23 cellular contexts compared by ENCODE assay signal in genomic region chr2:235839974-235840373, GRCh38.
"Had no signal": no experiment of that assay in that cellular context is flagged by ENCODE, and none has a peak within 500 bp of the region (broad histone marks: within the 10 kb centered on the region; RNA-seq: fewer than 3 reads in every experiment).

No MANE protein-coding gene starts in this region.

- H3K27me3 ChIP-seq: neural progenitor cell, ovary, right lobe of liver, sigmoid colon, stomach, thyroid gland, tibial nerve, upper lobe of right lung, uterus had no signal

- H3K27ac ChIP-seq: neural progenitor cell, ovary, parathyroid adenoma, psoas muscle, right lobe of liver, sigmoid colon, stomach, thoracic aorta, thyroid gland, tibial nerve, upper lobe of right lung, uterus had no signal

- H3K36me3 ChIP-seq: neural progenitor cell, ovary, right lobe of liver, stomach, thoracic aorta, thyroid gland, tibial nerve, upper lobe of right lung, uterus had no signal

- DNase-seq: naive thymus-derived CD4-positive, alpha-beta T cell; natural killer cell; occipital lobe; ovary; psoas muscle; right cardiac atrium; right lobe of liver; sigmoid colon; small intestine; stimulated activated CD4-positive, alpha-beta T cell treated with anti-CD3 and anti-CD28 coated beads, Interleukin-12 subunit alpha, Interleukin-12 subunit beta, amount 100 ng/mL, for 4 hours; stimulated activated CD4-positive, alpha-beta T cell treated with anti-CD3 and anti-CD28 coated beads, Interleukin-1b, Interleukin-23, amount 100 ng/mL, for 48 hours; stimulated activated CD4-positive, alpha-beta T cell treated with anti-CD3 and anti-CD28 coated beads, Interleukin-2, amount 100 ng/mL, for 48 hours; stimulated activated CD4-positive, alpha-beta T cell treated with anti-CD3 and anti-CD28 coated beads, Interleukin-4, amount 100 ng/mL, for 24 hours; stimulated activated naive B cell treated with anti-CD40 and anti-IgM and Interleukin-4, amounts not matched to agents 10 μg/mL and 1 μg/mL and 100 μg/mL, for 72 hours; stimulated activated naive CD4-positive, alpha-beta T cell treated with Interleukin-2 at 50 U/mL for 16 hours; stomach; thyroid gland; upper lobe of right lung; uterus had no signal

- H3K4me1 ChIP-seq: parathyroid adenoma, psoas muscle, right lobe of liver, sigmoid colon, stomach, tibial nerve, upper lobe of right lung, uterus had no signal

- H3K9me3 ChIP-seq: ovary, psoas muscle, right lobe of liver, sigmoid colon, stomach, thoracic aorta, thyroid gland, tibial nerve, upper lobe of right lung, uterus had no signal

- H3K4me3 ChIP-seq: neural progenitor cell, ovary, psoas muscle, right lobe of liver, sigmoid colon, stomach, thoracic aorta, thyroid gland, tibial nerve, upper lobe of right lung, uterus had no signal
